Comparison of ENCODE assay signal across 8 cellular contexts in the genomic region with DNA sequence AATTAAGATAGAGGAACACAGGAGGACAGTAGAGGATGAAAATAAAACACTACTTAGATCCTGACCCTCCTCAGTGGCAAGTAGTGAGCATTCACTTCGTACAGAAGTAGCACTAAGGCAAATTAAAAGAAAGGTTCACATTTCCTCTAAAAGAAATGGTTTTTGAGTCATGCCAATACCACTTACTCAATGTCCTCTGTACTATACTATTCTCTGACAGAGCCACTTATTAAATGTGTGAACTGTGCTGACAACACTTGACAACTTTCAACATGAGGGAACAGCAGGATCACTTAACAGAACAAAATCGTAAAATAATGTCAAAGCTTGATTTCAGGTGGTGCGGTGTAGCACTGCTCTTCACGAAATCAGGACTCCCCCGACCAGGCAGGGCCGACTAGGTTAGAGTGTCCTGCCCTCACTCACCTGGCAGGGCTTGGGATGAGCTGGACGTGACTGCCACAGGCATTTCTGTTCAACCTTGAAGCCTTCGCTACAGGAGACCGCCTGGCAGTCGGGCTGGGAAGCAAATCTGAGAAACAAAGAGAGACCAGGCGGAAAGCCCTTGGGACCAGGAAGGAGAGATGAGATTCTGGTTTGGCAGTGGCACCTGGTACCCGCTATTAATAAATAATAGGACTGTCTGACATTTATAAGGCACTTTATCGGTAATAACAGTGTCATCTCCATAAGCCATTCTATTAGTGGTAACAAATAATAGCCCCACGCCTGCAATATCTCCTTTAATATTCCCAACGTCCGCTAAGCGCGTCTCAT. TPM values are rescaled to one million over a fixed set of nuclear protein-coding genes. Genes with fewer than 3 reads are reported as not detected.
DNase-seq lines count a peak whose midpoint lies in the region; ATAC-seq and TF ChIP-seq lines count a peak whose summit lies in the region.

No MANE protein-coding gene starts in this region.

- no peak for TF ChIP-seq RAD21 in neural cell (conservative IDR thresholded peaks at IDR 0.05)

- POLR2A ChIA-PET in CD4-positive, alpha-beta memory T cell (lab: Charles Lee; ENCODE audit: partially characterized antibody), result interaction anchor here (1.2 kb wide), 1 partner anchor 242 kb away, joined by 4 read pairs; a partner anchor contains a TSS

- peak overlapping the region in 1 of 2 donors; percentile 65 for H3K4me3 ChIP-seq in CD4-positive, alpha-beta memory T cell (ENCODE audit: low read length in 2 of 2)
- H3K4me3 ChIP-seq in MM.1S (ENCODE audit: low read length), result peak overlapping the region; percentile 78
- H3K4me3 ChIP-seq in neural cell (ENCODE audit: low read length), result peak overlapping the region; percentile 86

- CTCF ChIA-PET in CD4-positive, alpha-beta memory T cell (lab: Charles Lee; ENCODE audit: partially characterized antibody), result interaction anchor here (1.0 to 5.2 kb wide), 3 partner anchors 12 to 134 kb away, joined by 4 to 44 read pairs (median 6); no protein-coding TSS in a partner anchor

- TF ChIP-seq CTCF in MM.1S (IDR thresholded peaks at IDR 0.05; ENCODE audit: low read length), result no peak
- no peak for TF ChIP-seq CTCF in chondrocyte (IDR thresholded peaks at IDR 0.05)
- no peak for TF ChIP-seq CTCF in neural cell (IDR thresholded peaks at IDR 0.05; ENCODE audit: poor library complexity, severe bottlenecking)

- no peaks in the 10 kb centered on the region for H3K27me3 ChIP-seq in CD4-positive, alpha-beta memory T cell (ENCODE audit: insufficient read depth, low read length)
- H3K27me3 ChIP-seq in MM.1S (replicated peaks; ENCODE audit: insufficient read depth, low read length) (no peaks in the 10 kb centered on the region), neural cell (ENCODE audit: insufficient read depth, low read depth, low read length) (peaks cover 45% of the 10 kb centered on the region)

- H3K9me2 ChIP-seq in MM.1S (replicated peaks; ENCODE audit: insufficient read depth, low read length), result no peaks in the 10 kb centered on the region
- H3K9me2 ChIP-seq in neural cell (ENCODE audit: insufficient read depth, low read length), result no peaks in the 10 kb centered on the region

- TF ChIP-seq EP300 in neural cell (conservative IDR thresholded peaks at IDR 0.05; ENCODE audit: poor library complexity, severe bottlenecking), result peak; percentile 49

- H3K79me2 ChIP-seq in MM.1S (ENCODE audit: low read length) (no peaks in the 10 kb centered on the region), neural cell (replicated peaks; ENCODE audit: insufficient read depth, low read length) (no peaks in the 10 kb centered on the region)

- H3K4me1 Mint-ChIP-seq in CD4-positive, alpha-beta memory T cell, result peaks cover 9 to 23% (median 13%) of the 10 kb centered on the region in 4 donors
- peaks cover 9% of the 10 kb centered on the region for H3K4me1 Mint-ChIP-seq in chondrocyte (ENCODE audit: low read depth)

- H3K4me3 Mint-ChIP-seq in CD4-positive, alpha-beta memory T cell, result peak overlapping the region; percentile 55 to 92 (median 68)
- H3K4me3 Mint-ChIP-seq in chondrocyte (ENCODE audit: unreplicated experiment), result peak overlapping the region; percentile 77

- H3K36me3 ChIP-seq in CD4-positive, alpha-beta memory T cell (ENCODE audit: insufficient read depth, low read length), result no peaks in the 10 kb centered on the region
- H3K36me3 ChIP-seq in MM.1S (replicated peaks; ENCODE audit: insufficient read depth, low read length), result no peaks in the 10 kb centered on the region
- H3K36me3 ChIP-seq in neural cell (ENCODE audit: insufficient read depth, low read length), result no peaks in the 10 kb centered on the region

- H3K27me3 Mint-ChIP-seq in CD4-positive, alpha-beta memory T cell, result peaks cover 5 to 15% of the 10 kb centered on the region in 2 donors
- H3K27me3 Mint-ChIP-seq in chondrocyte (ENCODE audit: low read depth), result peaks cover 58% of the 10 kb centered on the region

- peaks cover 0 to 4% of the 10 kb centered on the region in 2 donors for H3K36me3 Mint-ChIP-seq in CD4-positive, alpha-beta memory T cell
- peaks cover 2% of the 10 kb centered on the region for H3K36me3 Mint-ChIP-seq in chondrocyte (ENCODE audit: low read depth)

- no peak overlapping the region for H3K9ac ChIP-seq in MM.1S (ENCODE audit: low read length)
- peak overlapping the region; percentile 58 for H3K9ac ChIP-seq in neural cell (ENCODE audit: low read length)

- H4K20me1 ChIP-seq in MM.1S (ENCODE audit: insufficient read depth, low read length) (no peaks in the 10 kb centered on the region), neural cell (ENCODE audit: insufficient read depth) (no peaks in the 10 kb centered on the region)

- no peak overlapping the region for H3K27ac Mint-ChIP-seq in CD4-positive, alpha-beta memory T cell
- H3K27ac Mint-ChIP-seq in chondrocyte (ENCODE audit: unreplicated experiment), result no peak overlapping the region

- no peak for ATAC-seq in HG03432 (IDR thresholded peaks at IDR 0.05; ENCODE audit: unreplicated experiment)

- no peaks in the 10 kb centered on the region for H3K9me3 Mint-ChIP-seq in CD4-positive, alpha-beta memory T cell
- H3K9me3 Mint-ChIP-seq in chondrocyte (ENCODE audit: low read depth), result no peaks in the 10 kb centered on the region

- H3F3A ChIP-seq in MM.1S (ENCODE audit: insufficient read depth, low read length), result 0 out of 2 replicates have a peak, but pooled peaks cover 6% of the 10 kb centered on the region
- H3F3A ChIP-seq in neural cell (ENCODE audit: insufficient read depth, low read length, poor library complexity, severe bottlenecking), result no peaks in the 10 kb centered on the region

- peaks cover 10% of the 10 kb centered on the region for H3K4me1 ChIP-seq in CD4-positive, alpha-beta memory T cell (ENCODE audit: insufficient read depth, low read length)
- peaks cover 6% of the 10 kb centered on the region; the same call in 1 of the 2 replicates for H3K4me1 ChIP-seq in MM.1S (ENCODE audit: low read length)

- peak overlapping the region; percentile 93; the same call in 1 of the 2 replicates for H3K4me2 ChIP-seq in MM.1S (ENCODE audit: low read depth, low read length)
- H3K4me2 ChIP-seq in neural cell (ENCODE audit: low read length), result no peak overlapping the region

- H3K9me3 ChIP-seq in CD4-positive, alpha-beta memory T cell (ENCODE audit: control insufficient read depth in 1 of 2, low read length in 2 of 2), result no peaks in the 10 kb centered on the region
- H3K9me3 ChIP-seq in MM.1S (replicated peaks; ENCODE audit: insufficient read depth, low read length), result no peaks in the 10 kb centered on the region
- H3K9me3 ChIP-seq in neural cell (ENCODE audit: low read length), result no peaks in the 10 kb centered on the region

- no peak overlapping the region for H3K27ac ChIP-seq in CD4-positive, alpha-beta memory T cell (ENCODE audit: low read depth, low read length)
- H3K27ac ChIP-seq in MM.1S (ENCODE audit: low read length), result no peak overlapping the region
- no peak overlapping the region for H3K27ac ChIP-seq in neural cell (ENCODE audit: low read length)

- intact Hi-C loops in CD4-positive, alpha-beta memory T cell (cut with micrococcal nuclease), result no loop called here

- H2AFZ ChIP-seq in MM.1S (ENCODE audit: low read length) (peak overlapping the region; percentile 84), neural cell (ENCODE audit: low read depth, low read length) (no peak overlapping the region)

- no peak for DNase-seq in CD4-positive, alpha-beta memory T cell
- DNase-seq in MM.1S, result no peak
- no peak for DNase-seq in chondrocyte (ENCODE audit: low spot score)
- no peak for DNase-seq in stimulated activated CD4-positive, alpha-beta T cell treated with anti-CD3 and anti-CD28 coated beads, Interleukin-15, amount 100 ng/mL, for 24 hours
- no peak for DNase-seq in NCI-H446 (lab: John Stamatoyannopoulos, UW)
- DNase-seq in NCI-H1436 treated with DMSO at 0.1 percent for 48 hours (lab: John Stamatoyannopoulos, UW), result no peak

TF ChIP-seq in neural cell, 6 proteins besides CTCF, POLR2A, EP300 and RAD21:
- no peak for TF ChIP-seq TAF1 (IDR thresholded peaks at IDR 0.05; ENCODE audit: low read depth)
- no peak for TF ChIP-seq SMC3 (conservative IDR thresholded peaks at IDR 0.05; ENCODE audit: poor library complexity)
- TF ChIP-seq POLR2AphosphoS5 (IDR thresholded peaks at IDR 0.05), result peak; percentile 13
- TF ChIP-seq MXI1 (conservative IDR thresholded peaks at IDR 0.05; ENCODE audit: poor library complexity, severe bottlenecking), result no peak
- TF ChIP-seq, protein P1, sequence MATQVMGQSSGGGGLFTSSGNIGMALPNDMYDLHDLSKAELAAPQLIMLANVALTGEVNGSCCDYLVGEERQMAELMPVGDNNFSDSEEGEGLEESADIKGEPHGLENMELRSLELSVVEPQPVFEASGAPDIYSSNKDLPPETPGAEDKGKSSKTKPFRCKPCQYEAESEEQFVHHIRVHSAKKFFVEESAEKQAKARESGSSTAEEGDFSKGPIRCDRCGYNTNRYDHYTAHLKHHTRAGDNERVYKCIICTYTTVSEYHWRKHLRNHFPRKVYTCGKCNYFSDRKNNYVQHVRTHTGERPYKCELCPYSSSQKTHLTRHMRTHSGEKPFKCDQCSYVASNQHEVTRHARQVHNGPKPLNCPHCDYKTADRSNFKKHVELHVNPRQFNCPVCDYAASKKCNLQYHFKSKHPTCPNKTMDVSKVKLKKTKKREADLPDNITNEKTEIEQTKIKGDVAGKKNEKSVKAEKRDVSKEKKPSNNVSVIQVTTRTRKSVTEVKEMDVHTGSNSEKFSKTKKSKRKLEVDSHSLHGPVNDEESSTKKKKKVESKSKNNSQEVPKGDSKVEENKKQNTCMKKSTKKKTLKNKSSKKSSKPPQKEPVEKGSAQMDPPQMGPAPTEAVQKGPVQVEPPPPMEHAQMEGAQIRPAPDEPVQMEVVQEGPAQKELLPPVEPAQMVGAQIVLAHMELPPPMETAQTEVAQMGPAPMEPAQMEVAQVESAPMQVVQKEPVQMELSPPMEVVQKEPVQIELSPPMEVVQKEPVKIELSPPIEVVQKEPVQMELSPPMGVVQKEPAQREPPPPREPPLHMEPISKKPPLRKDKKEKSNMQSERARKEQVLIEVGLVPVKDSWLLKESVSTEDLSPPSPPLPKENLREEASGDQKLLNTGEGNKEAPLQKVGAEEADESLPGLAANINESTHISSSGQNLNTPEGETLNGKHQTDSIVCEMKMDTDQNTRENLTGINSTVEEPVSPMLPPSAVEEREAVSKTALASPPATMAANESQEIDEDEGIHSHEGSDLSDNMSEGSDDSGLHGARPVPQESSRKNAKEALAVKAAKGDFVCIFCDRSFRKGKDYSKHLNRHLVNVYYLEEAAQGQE (IDR thresholded peaks at IDR 0.05; ENCODE audit: borderline replicate concordance), result no peak
- TF ChIP-seq EZH2 (IDR thresholded peaks at IDR 0.05; ENCODE audit: borderline replicate concordance, insufficient read depth, low read length, poor library complexity, severe bottlenecking), result no peak

RNA-seq across cellular contexts. Expression of a gene that starts 0.6 kb away (rescaled TPM):
- under 1 TPM; 0.61 to 0.75 TPM for total RNA-seq in CD4-positive, alpha-beta memory T cell
- under 1 TPM in 1 of 2 donors, not detected in 1; 0.93 TPM for polyA plus RNA-seq in CD4-positive, alpha-beta memory T cell
- total RNA-seq in chondrocyte, result not detected in 3 replicates
- 3.5 and 3.7 TPM in 2 replicates for polyA plus RNA-seq in neural cell
- polyA minus RNA-seq in neural cell, result 3.9 and 4.4 TPM in 2 replicates
